Comparison of ENCODE assay signal across 8 cellular contexts in genomic region chr6:128519931-128520435, GRCh38. TPM values are rescaled to one million over a fixed set of nuclear protein-coding genes. Genes with fewer than 3 reads are reported as not detected.
A peak's percentile ranks its signal among the peaks of the same experiment; 100 is the strongest.
DNase-seq lines count a peak whose midpoint lies in the region; ATAC-seq, FAIRE-seq and TF ChIP-seq lines count a peak whose summit lies in the region.

No MANE protein-coding gene starts in this region.

- no peak for TF ChIP-seq CTCF in 22Rv1 (IDR thresholded peaks at IDR 0.05)
- TF ChIP-seq CTCF in mammary epithelial cell (conservative IDR thresholded peaks at IDR 0.05 in 1 of 2, IDR thresholded peaks at IDR 0.05 in 1 of 2; ENCODE audit: extremely low read depth in 1 of 2, insufficient read depth in 1 of 2, low read depth in 1 of 2, low read length in 2 of 2): no peak
- TF ChIP-seq CTCF in kidney (IDR thresholded peaks at IDR 0.05; ENCODE audit: borderline replicate concordance, extremely low read depth, insufficient read depth): no peak

- no TSS peak for BruUV-seq in mammary epithelial cell (replicated peaks; lab: Mats Ljungman, UMichigan)

- CTCF ChIA-PET in mammary epithelial cell (lab: Charles Lee; ENCODE audit: low non-redundant PET): interaction anchor here (0.5 to 1.0 kb wide), 7 partner anchors 12 to 665 kb away, joined by 3 to 11 read pairs (median 4); no protein-coding TSS in a partner anchor

- H3K27ac Mint-ChIP-seq in T-helper 1 cell treated with Interleukin-12 subunit alpha and Interleukin-12 subunit beta and Interleukin-4 antibody, amounts not matched to agents 30 μg/mL and 1 μg/mL, for 36 hours: peak overlapping the region; percentile 74

- no peak for FAIRE-seq in kidney (lab: Jason Lieb, UNC)

- 0% methylated on average over 19 of the region's 39 CpGs for WGBS in mammary epithelial cell (ENCODE audit: low coverage, missing lambda C conversion rate)

- H3K4me2 ChIP-seq in mammary epithelial cell (ENCODE audit: insufficient read depth, low read depth, low read length): peak overlapping the region; percentile 86

- no peaks in the 10 kb centered on the region for H3K9me3 Mint-ChIP-seq in T-helper 1 cell treated with Interleukin-12 subunit alpha and Interleukin-12 subunit beta and Interleukin-4 antibody, amounts not matched to agents 30 μg/mL and 1 μg/mL, for 36 hours

- in situ Hi-C loops in mammary epithelial cell (cut with MboI; ENCODE audit: low sequenced_read_pairs in 2 of 2): loop anchor here in 1 of 2 donors (25.0 kb wide), 2 partner anchors 358 to 783 kb away; no protein-coding TSS in a partner anchor

- H3K9ac ChIP-seq in mammary epithelial cell (ENCODE audit: insufficient read depth, low read length): peak overlapping the region; percentile 99
- H3K9ac ChIP-seq in kidney (ENCODE audit: low read length in 2 of 2): peak overlapping the region; percentile 95 to 99

- H3K4me3 ChIP-seq in mammary epithelial cell (replicated peaks in 1 of 3; ENCODE audit: insufficient read depth in 1 of 3, low read depth in 2 of 3, low read length in 3 of 3): peak overlapping the region; percentile 76 to 100 (median 98)
- peak overlapping the region; percentile 95 to 98 for H3K4me3 ChIP-seq in kidney (ENCODE audit: low read length in 2 of 2)

- intact Hi-C loops in mammary epithelial cell (cut with micrococcal nuclease) (loop anchor here (1.0 to 10.0 kb wide), 9 partner anchors 49 to 855 kb away; no protein-coding TSS in a partner anchor), kidney (cut with DNase I) (no loop called here)

- ATAC-seq in GM18907 (IDR thresholded peaks at IDR 0.05; ENCODE audit: unreplicated experiment) (peak; percentile 34), HG03103 (IDR thresholded peaks at IDR 0.05; ENCODE audit: low read depth, unreplicated experiment) (peak; percentile 20)

- no peaks in the 10 kb centered on the region for H3K36me3 Mint-ChIP-seq in T-helper 1 cell treated with Interleukin-12 subunit alpha and Interleukin-12 subunit beta and Interleukin-4 antibody, amounts not matched to agents 30 μg/mL and 1 μg/mL, for 36 hours (ENCODE audit: low read depth)

- H2AFZ ChIP-seq in mammary epithelial cell (ENCODE audit: low read depth, low read length): peak overlapping the region; percentile 80

- peaks cover 54% of the 10 kb centered on the region for H3K79me2 ChIP-seq in mammary epithelial cell (ENCODE audit: insufficient read depth, low read length)

- H3K9me3 ChIP-seq in mammary epithelial cell (replicated peaks; ENCODE audit: insufficient read depth, low read length) (no peaks in the 10 kb centered on the region), kidney (ENCODE audit: control insufficient read depth in 1 of 2, low read length in 2 of 2) (no peaks in the 10 kb centered on the region)

- H3K4me1 ChIP-seq in mammary epithelial cell (ENCODE audit: insufficient read depth, low read length): peaks cover 32% of the 10 kb centered on the region
- peaks cover 0 to 23% of the 10 kb centered on the region in 2 donors for H3K4me1 ChIP-seq in kidney (ENCODE audit: control insufficient read depth in 1 of 2, insufficient read depth in 1 of 2, low read depth in 1 of 2, low read length in 2 of 2)

- DNase-seq in mammary epithelial cell (peak; percentile 75), kidney (peak; percentile 85), EL (no peak)
- peak; percentile 30 to 39 for DNase-seq in stimulated activated CD4-positive, alpha-beta T cell treated with anti-CD3 and anti-CD28 coated beads, Interleukin-1b, Interleukin-23, amount 100 ng/mL, for 4 hours (ENCODE audit: low read depth in 2 of 2)

- no peaks in the 10 kb centered on the region for H3K36me3 ChIP-seq in mammary epithelial cell (ENCODE audit: insufficient read depth, low read length)
- no peaks in the 10 kb centered on the region for H3K36me3 ChIP-seq in kidney (ENCODE audit: control insufficient read depth in 1 of 2, insufficient read depth in 2 of 2, low read length in 2 of 2)

- no peaks in the 10 kb centered on the region for H3K27me3 ChIP-seq in mammary epithelial cell (ENCODE audit: insufficient read depth, low read length)

- H3K27ac ChIP-seq in 22Rv1 (peak overlapping the region; percentile 75), mammary epithelial cell (ENCODE audit: insufficient read depth, low read depth, low read length) (peak overlapping the region; percentile 96), kidney (ENCODE audit: low read depth in 2 of 2, low read length in 2 of 2) (peak overlapping the region; percentile 98 to 99)

- H4K20me1 ChIP-seq in mammary epithelial cell (ENCODE audit: insufficient read depth, low read length): no peaks in the 10 kb centered on the region

- peak overlapping the region; percentile 93 for H3K4me3 Mint-ChIP-seq in T-helper 1 cell treated with Interleukin-12 subunit alpha and Interleukin-12 subunit beta and Interleukin-4 antibody, amounts not matched to agents 30 μg/mL and 1 μg/mL, for 36 hours

- dilution Hi-C loops in mammary epithelial cell (cut with HindIII; ENCODE audit: low sequenced_read_pairs): no loop called here

- H3K27me3 Mint-ChIP-seq in T-helper 1 cell treated with Interleukin-12 subunit alpha and Interleukin-12 subunit beta and Interleukin-4 antibody, amounts not matched to agents 30 μg/mL and 1 μg/mL, for 36 hours (ENCODE audit: low read depth): peaks cover 83% of the 10 kb centered on the region

- peaks cover 20% of the 10 kb centered on the region for H3K4me1 Mint-ChIP-seq in T-helper 1 cell treated with Interleukin-12 subunit alpha and Interleukin-12 subunit beta and Interleukin-4 antibody, amounts not matched to agents 30 μg/mL and 1 μg/mL, for 36 hours (ENCODE audit: low read depth)

RNA-seq across cellular contexts. Expression of gene PTPRK, which starts 0.4 kb away (rescaled TPM):
- total RNA-seq in mammary epithelial cell (100 to 1,000 TPM; 103 to 336 TPM), kidney (72.8 TPM)
- polyA plus RNA-seq in mammary epithelial cell (14.7 TPM), kidney (ENCODE audit: insufficient read depth, low read depth, low replicate concordance) (9.2 TPM)
- polyA minus RNA-seq in mammary epithelial cell: 138 TPM
